In genomic region chr3:194137314-194138097, GRCh38 we compare ENCODE assay signal across 8 cellular contexts. TPM values are rescaled to one million over a fixed set of nuclear protein-coding genes. Genes with fewer than 3 reads are reported as not detected.
A peak's percentile ranks its signal among the peaks of the same experiment; 100 is the strongest.
DNase-seq lines count a peak whose midpoint lies in the region; ATAC-seq and TF ChIP-seq lines count a peak whose summit lies in the region.

No MANE protein-coding gene starts in this region.

- DNase-seq in Calu3 (peak; percentile 90), right atrium auricular region (ENCODE audit: low spot score) (peak; percentile 82), retinal pigment epithelial cell (ENCODE audit: low read depth) (no peak)

- peak overlapping the region; percentile 83 for H3K27ac Mint-ChIP-seq in Calu3 (ENCODE audit: unreplicated experiment)

- no peaks in the 10 kb centered on the region for H3K27me3 Mint-ChIP-seq in Calu3 (ENCODE audit: unreplicated experiment)

- intact Hi-C loops in Calu3 (cut with micrococcal nuclease; ENCODE audit: unreplicated experiment) = loop anchor here (2.0 to 10.0 kb wide), 3 partner anchors 185 to 473 kb away; no protein-coding TSS in a partner anchor

- H3K36me3 Mint-ChIP-seq in Calu3 (ENCODE audit: insufficient read depth, unreplicated experiment) = peaks cover 95% of the 10 kb centered on the region

- no TSS peak for BruUV-seq in Calu3 (replicated peaks; lab: Mats Ljungman, UMichigan)

- peaks cover 0 to 55% of the 10 kb centered on the region in 2 donors for H3K4me1 ChIP-seq in right atrium auricular region

- no peaks in the 10 kb centered on the region for H3K9me3 ChIP-seq in right atrium auricular region

- 0 to 1% (median 1%) methylated on average over 37 to 62 of the region's 62 CpGs for WGBS in adipose tissue, 3 donors

- peaks cover 45% of the 10 kb centered on the region for H3K4me1 Mint-ChIP-seq in Calu3 (ENCODE audit: low read depth, unreplicated experiment)

- no peaks in the 10 kb centered on the region for H3K36me3 ChIP-seq in right atrium auricular region

- ATAC-seq in GM19351 (IDR thresholded peaks at IDR 0.05; ENCODE audit: unreplicated experiment) (peak; percentile 42), HG03571 (IDR thresholded peaks at IDR 0.05; ENCODE audit: unreplicated experiment) (peak; percentile 36), GM18519 (IDR thresholded peaks at IDR 0.05; ENCODE audit: low FRiP score, unreplicated experiment) (no peak)

- H3K27ac ChIP-seq in adipose tissue (ENCODE audit: low read depth, low read length) (peak overlapping the region; percentile 69), right atrium auricular region (peak overlapping the region; percentile 92 to 98)

- CTCF ChIA-PET in Calu3 (lab: Charles Lee) = interaction anchor here (0.7 to 9.4 kb wide), 9 partner anchors 49 to 472 kb away, joined by 3 to 86 read pairs (median 7); no protein-coding TSS in a partner anchor

- TF ChIP-seq CTCF in Calu3 (IDR thresholded peaks at IDR 0.05; ENCODE audit: unreplicated experiment) (peak; percentile 92), right atrium auricular region (IDR thresholded peaks at IDR 0.05) (peak; percentile 30 to 62), retinal pigment epithelial cell (conservative IDR thresholded peaks at IDR 0.05; ENCODE audit: low read depth, low read length) (peak; percentile 37)

- H3K27me3 ChIP-seq in right atrium auricular region = no peaks in the 10 kb centered on the region

- peak overlapping the region; percentile 92 for H3K4me3 Mint-ChIP-seq in Calu3 (ENCODE audit: low read depth, unreplicated experiment)

- TF ChIP-seq POLR2A in Raji (IDR thresholded peaks at IDR 0.05; ENCODE audit: insufficient read depth, low read depth, low read length) = peak; percentile 33; the same call in 1 of the 2 replicates

- H3K9me3 Mint-ChIP-seq in Calu3 (ENCODE audit: low read depth, unreplicated experiment) = no peaks in the 10 kb centered on the region

- H3K4me3 ChIP-seq in right atrium auricular region (peak overlapping the region; percentile 59 to 75), retinal pigment epithelial cell (ENCODE audit: low read length) (peak overlapping the region; percentile 100)

RNA-seq across cellular contexts. Expression of gene HES1, which starts 1.6 kb away (rescaled TPM):
- total RNA-seq in Calu3 (2022) = 141 and 160 TPM in 2 replicates
- 10 to 100 TPM; 16.0 to 39.1 (median 17.4) TPM for polyA plus RNA-seq in adipose tissue
- 10 to 100 TPM; 32.1 to 43.6 TPM for total RNA-seq in right atrium auricular region

Comparison
In these comparisons a context has a peak if more than half of its experiments do, and no peak if none do; other contexts are left out.
1. CTCF ChIP-seq: peak in every context shown above with its lines; median percentile 92 in Calu3; 46 in right atrium auricular region; 37 in retinal pigment epithelial cell.